In genomic region chr6:35084041-35084491, GRCh38 we compare ENCODE assay signal across 23 cellular contexts. TPM values are rescaled to one million over a fixed set of nuclear protein-coding genes. Genes with fewer than 3 reads are reported as not detected.
DNase-seq lines count a peak whose midpoint lies in the region; ATAC-seq and TF ChIP-seq lines count a peak whose summit lies in the region.
"Had no signal": no experiment of that assay in that cellular context is flagged by ENCODE, and none has a peak within 500 bp of the region (broad histone marks: within the 10 kb centered on the region; RNA-seq: fewer than 3 reads in every experiment).

No MANE protein-coding gene starts in this region.

- POLR2A ChIA-PET in WTC11 (lab: Charles Lee) = no interaction called here

- ATAC-seq in WTC11 (no peak), omental fat pad (ENCODE audit: low FRiP score) (no peak), GM19455 (IDR thresholded peaks at IDR 0.05; ENCODE audit: unreplicated experiment) (no peak), GM18498 (IDR thresholded peaks at IDR 0.05; ENCODE audit: unreplicated experiment) (no peak)
- ATAC-seq: activated T-helper 17 cell treated with anti-CD3 and anti-CD28 coated beads, Interleukin-2, amount 50 U/mL, for 72 hours; effector memory CD8-positive, alpha-beta T cell; left ventricle myocardium superior; stimulated activated memory B cell treated with anti-CD40 and anti-IgM and Interleukin-4, amounts not matched to agents 10 μg/mL and 1 μg/mL and 100 μg/mL, for 72 hours had no signal

- no peak overlapping the region for H3K4me3 Mint-ChIP-seq in WTC11
- H3K4me3 Mint-ChIP-seq: activated B cell treated with CpG ODN at 0.5 μM for 24 hours; activated T-helper 17 cell treated with anti-CD3 and anti-CD28 coated beads, Interleukin-2, amount 50 U/mL, for 72 hours; CD8-positive, alpha-beta memory T cell; effector memory CD8-positive, alpha-beta T cell; stimulated activated memory B cell treated with anti-CD40 and anti-IgM and Interleukin-4, amounts not matched to agents 10 μg/mL and 1 μg/mL and 100 μg/mL, for 72 hours had no signal

- no peaks in the 10 kb centered on the region for H3K27me3 Mint-ChIP-seq in WTC11 (ENCODE audit: low read depth)
- H3K27me3 Mint-ChIP-seq: activated B cell treated with CpG ODN at 0.5 μM for 24 hours; activated T-helper 17 cell treated with anti-CD3 and anti-CD28 coated beads, Interleukin-2, amount 50 U/mL, for 72 hours; CD8-positive, alpha-beta memory T cell; effector memory CD8-positive, alpha-beta T cell; naive B cell; stimulated activated memory B cell treated with anti-CD40 and anti-IgM and Interleukin-4, amounts not matched to agents 10 μg/mL and 1 μg/mL and 100 μg/mL, for 72 hours had no signal

- peaks cover 14% of the 10 kb centered on the region for H3K4me1 Mint-ChIP-seq in WTC11
- H3K4me1 Mint-ChIP-seq: activated B cell treated with CpG ODN at 0.5 μM for 24 hours; activated T-helper 17 cell treated with anti-CD3 and anti-CD28 coated beads, Interleukin-2, amount 50 U/mL, for 72 hours; CD8-positive, alpha-beta memory T cell; stimulated activated memory B cell treated with anti-CD40 and anti-IgM and Interleukin-4, amounts not matched to agents 10 μg/mL and 1 μg/mL and 100 μg/mL, for 72 hours had no signal

- CTCF ChIA-PET in WTC11 (lab: Charles Lee) = no interaction called here

- DNase-seq in Ammon's horn (ENCODE audit: low spot score) (peak; percentile 52), WTC11 (ENCODE audit: low spot score) (no peak), islet precursor cell (peak; percentile 33), putamen (ENCODE audit: low spot score) (peak; percentile 45), omental fat pad (ENCODE audit: low spot score) (no peak), HPDE6-E6E7 (ENCODE audit: extremely low spot score) (no peak)
- DNase-seq: activated B cell treated with CpG ODN at 0.5 μM for 24 hours; CD8-positive, alpha-beta memory T cell; central memory CD4-positive, alpha-beta T cell; effector memory CD8-positive, alpha-beta T cell; IMR-90; left ventricle myocardium superior; naive B cell; NCI-H187; NCI-H510A treated with DMSO at 0.1 percent for 48 hours; SHP77; stimulated activated CD4-positive, alpha-beta T cell treated with anti-CD3 and anti-CD28 coated beads, Interleukin-12 subunit alpha, Interleukin-12 subunit beta, amount 100 ng/mL, for 4 hours had no signal

- no peak for TF ChIP-seq CTCF in WTC11 (IDR thresholded peaks at IDR 0.05)
- no peak for TF ChIP-seq CTCF in omental fat pad (IDR thresholded peaks at IDR 0.05)

- H3K9me3 Mint-ChIP-seq in WTC11 = no peaks in the 10 kb centered on the region
- H3K9me3 Mint-ChIP-seq: activated B cell treated with CpG ODN at 0.5 μM for 24 hours; activated T-helper 17 cell treated with anti-CD3 and anti-CD28 coated beads, Interleukin-2, amount 50 U/mL, for 72 hours; CD8-positive, alpha-beta memory T cell; effector memory CD8-positive, alpha-beta T cell; naive B cell; stimulated activated memory B cell treated with anti-CD40 and anti-IgM and Interleukin-4, amounts not matched to agents 10 μg/mL and 1 μg/mL and 100 μg/mL, for 72 hours had no signal

- 0 out of 2 replicates have a peak overlapping the region, but pooled peaks have one; percentile 19 for H3K27ac Mint-ChIP-seq in WTC11
- H3K27ac Mint-ChIP-seq: activated B cell treated with CpG ODN at 0.5 μM for 24 hours; activated T-helper 17 cell treated with anti-CD3 and anti-CD28 coated beads, Interleukin-2, amount 50 U/mL, for 72 hours; effector memory CD8-positive, alpha-beta T cell; stimulated activated memory B cell treated with anti-CD40 and anti-IgM and Interleukin-4, amounts not matched to agents 10 μg/mL and 1 μg/mL and 100 μg/mL, for 72 hours had no signal

- peaks cover 40% of the 10 kb centered on the region for H3K36me3 Mint-ChIP-seq in WTC11

TF ChIP-seq in WTC11, 78 proteins besides CTCF, POLR2A, EP300 and RAD21 (continues in another document):
- TF ChIP-seq ZNF671 (CRISPR knock-in tag; IDR thresholded peaks at IDR 0.05) (no peak), ZNF138 (CRISPR knock-in tag; conservative IDR thresholded peaks at IDR 0.05) (no peak), AFF4 (CRISPR knock-in tag; IDR thresholded peaks at IDR 0.05; ENCODE audit: borderline replicate concordance) (no peak), NFATC4 (CRISPR knock-in tag; IDR thresholded peaks at IDR 0.05) (no peak), ATF1 (CRISPR knock-in tag; IDR thresholded peaks at IDR 0.05) (no peak), FOXJ3 (CRISPR knock-in tag; IDR thresholded peaks at IDR 0.05; ENCODE audit: borderline replicate concordance) (no peak), TEAD1 (CRISPR knock-in tag; IDR thresholded peaks at IDR 0.05) (no peak), NFYB (CRISPR knock-in tag; conservative IDR thresholded peaks at IDR 0.05; ENCODE audit: low read depth) (no peak), HMGXB4 (CRISPR knock-in tag; IDR thresholded peaks at IDR 0.05) (no peak), NR3C1 (CRISPR knock-in tag; conservative IDR thresholded peaks at IDR 0.05; ENCODE audit: low read depth) (no peak), SOX15 (CRISPR knock-in tag; IDR thresholded peaks at IDR 0.05) (no peak), ZNF232 (CRISPR knock-in tag; IDR thresholded peaks at IDR 0.05) (no peak), JUN (CRISPR knock-in tag; IDR thresholded peaks at IDR 0.05) (no peak), USF2 (CRISPR knock-in tag; IDR thresholded peaks at IDR 0.05) (no peak), ATF6 (CRISPR knock-in tag; IDR thresholded peaks at IDR 0.05) (no peak), USF1 (CRISPR knock-in tag; IDR thresholded peaks at IDR 0.05) (no peak)

RNA-seq across cellular contexts. Expression of gene TCP11, which starts 57.1 kb away (rescaled TPM):
- total RNA-seq in WTC11 (2021) = not detected in 3 replicates
- not detected for total RNA-seq in omental fat pad
- total RNA-seq: activated B cell treated with CpG ODN at 0.5 μM for 24 hours; activated CD8-positive, alpha-beta memory T cell treated with anti-CD3 and anti-CD28 coated beads for 36 hours; activated T-helper 17 cell treated with anti-CD3 and anti-CD28 coated beads, Interleukin-2, amount 50 U/mL, for 72 hours; CD8-positive, alpha-beta memory T cell; left ventricle myocardium superior; T-helper 1 cell treated with Interleukin-12 subunit alpha and Interleukin-12 subunit beta and Interleukin-4 antibody, amounts not matched to agents 30 ng/mL and 1 ng/mL, for 36 hours had no signal

Comparison
In these comparisons a context has a peak if more than half of its experiments do, and no peak if none do; other contexts are left out.
1. DNase-seq: peak in Ammon's horn (single experiment), islet precursor cell (single experiment) and putamen (single experiment); none in WTC11 (single experiment), omental fat pad (single experiment) and HPDE6-E6E7 (single experiment).